20 cellular contexts compared by ENCODE assay signal in genomic region chr11:1276061-1276790, GRCh38. TPM values are rescaled to one million over a fixed set of nuclear protein-coding genes. Genes with fewer than 3 reads are reported as not detected.
DNase-seq lines count a peak whose midpoint lies in the region; FAIRE-seq and TF ChIP-seq lines count a peak whose summit lies in the region.
"Had no signal": no experiment of that assay in that cellular context is flagged by ENCODE, and none has a peak within 500 bp of the region (broad histone marks: within the 10 kb centered on the region; RNA-seq: fewer than 3 reads in every experiment).

No MANE protein-coding gene starts in this region.

- no peak overlapping the region for H2BK15ac ChIP-seq in mesendoderm (replicated peaks; ENCODE audit: low read depth)

- H3K4me2 ChIP-seq in mesendoderm (ENCODE audit: low read length), result no peak overlapping the region

- no peak for FAIRE-seq in kidney (lab: Jason Lieb, UNC)
- FAIRE-seq: GM12878 had no signal

- H3K79me2 ChIP-seq in mesendoderm (ENCODE audit: control insufficient read depth, insufficient read depth, low read length), result no peaks in the 10 kb centered on the region

- intact Hi-C loops in kidney (cut with DNase I) (no loop called here), spleen (cut with DNase I; ENCODE audit: low total_unique reads) (no loop called here)

- H2AK5ac ChIP-seq in mesendoderm (ENCODE audit: low read length), result no peak overlapping the region

- DNase-seq in RWPE1 (ENCODE audit: low spot score) (no peak), dermis microvascular lymphatic vessel endothelial cell (ENCODE audit: low read depth in 2 of 2) (peak; percentile 47 to 83), kidney (peak; percentile 75), spleen (peak; percentile 66), mesendoderm (no peak), mucosa of gallbladder (ENCODE audit: low spot score) (no peak), NCI-H2029 treated with DMSO at 0.1 percent for 48 hours (lab: John Stamatoyannopoulos, UW) (no peak), NCI-H2171 treated with DMSO at 0.1 percent for 48 hours (lab: John Stamatoyannopoulos, UW) (no peak)
- DNase-seq: activated CD4-positive, alpha-beta T cell treated with anti-CD3 and anti-CD28 coated beads for 4 hours; CD4-positive, alpha-beta T cell; DMS53; erythroblast; foreskin melanocyte; NCI-H2107 had no signal

- no peak for TF ChIP-seq POLR2A in spleen (IDR thresholded peaks at IDR 0.05)

- no peak overlapping the region for H2BK120ac ChIP-seq in mesendoderm (ENCODE audit: low read depth, low read length)

- H3K56ac ChIP-seq in mesendoderm (ENCODE audit: low read length), result no peak overlapping the region

- H3K9me3 ChIP-seq in kidney (ENCODE audit: control insufficient read depth in 1 of 2, low read length in 2 of 2) (no peaks in the 10 kb centered on the region), spleen (no peaks in the 10 kb centered on the region)
- H3K9me3 ChIP-seq: breast epithelium, mucosa of descending colon, neutrophil, thyroid gland had no signal

- H3K9ac ChIP-seq in kidney (ENCODE audit: low read length in 2 of 2) (no peak overlapping the region), mesendoderm (ENCODE audit: low read length) (no peak overlapping the region)

- H3K23ac ChIP-seq in mesendoderm (ENCODE audit: low read length), result no peak overlapping the region

- no peak overlapping the region for H3K4ac ChIP-seq in mesendoderm (ENCODE audit: low read depth, low read length)

- CTCF ChIA-PET in RWPE1 (lab: Yijun Ruan, JAX), result interaction anchor here (0.6 kb wide), 1 partner anchor 166 kb away, joined by 3 read pairs; no protein-coding TSS in a partner anchor

- peak overlapping the region; percentile 35 for H3K27ac ChIP-seq in RWPE1
- H3K27ac ChIP-seq in kidney (ENCODE audit: low read depth in 2 of 2, low read length in 2 of 2), result no peak overlapping the region
- H3K27ac ChIP-seq in spleen, result no peak overlapping the region
- no peak overlapping the region for H3K27ac ChIP-seq in mesendoderm (ENCODE audit: low read depth, low read length)
- H3K27ac ChIP-seq: HL-60, neutrophil, thyroid gland had no signal

- H3K4me1 ChIP-seq in kidney (ENCODE audit: control insufficient read depth in 1 of 2, insufficient read depth in 1 of 2, low read depth in 1 of 2, low read length in 2 of 2) (no peaks in the 10 kb centered on the region), spleen (peaks cover 0 to 2% (median 0%) of the 10 kb centered on the region in 6 donors), mesendoderm (ENCODE audit: control insufficient read depth, low read depth, low read length) (peaks cover 2% of the 10 kb centered on the region)
- H3K4me1 ChIP-seq: breast epithelium, thyroid gland had no signal

- H3K79me1 ChIP-seq in mesendoderm (ENCODE audit: low read length), result no peaks in the 10 kb centered on the region

- no peak overlapping the region for H2BK5ac ChIP-seq in mesendoderm (ENCODE audit: low read length)

- H3K36me3 ChIP-seq in kidney (ENCODE audit: control insufficient read depth in 1 of 2, insufficient read depth in 2 of 2, low read length in 2 of 2), result peaks cover 7 to 26% of the 10 kb centered on the region in 2 donors
- peaks cover 0 to 97% (median 68%) of the 10 kb centered on the region in 6 donors for H3K36me3 ChIP-seq in spleen
- no peaks in the 10 kb centered on the region for H3K36me3 ChIP-seq in mesendoderm (ENCODE audit: control insufficient read depth, insufficient read depth, low read length)
- H3K36me3 ChIP-seq: breast epithelium had no signal

- H3K27me3 ChIP-seq in spleen (replicated peaks in 1 of 7), result no peaks in the 10 kb centered on the region
- no peaks in the 10 kb centered on the region for H3K27me3 ChIP-seq in mesendoderm (ENCODE audit: insufficient read depth, low read length, poor library complexity)
- H3K27me3 ChIP-seq: breast epithelium, neutrophil, thyroid gland had no signal

- H4K5ac ChIP-seq in mesendoderm (ENCODE audit: low read length), result no peak overlapping the region

- POLR2A ChIA-PET in RWPE1 (lab: Yijun Ruan, JAX; ENCODE audit: low non-redundant PET), result no interaction called here

- no peak for TF ChIP-seq CTCF in RWPE1 (conservative IDR thresholded peaks at IDR 0.05; ENCODE audit: low read depth)
- TF ChIP-seq CTCF in kidney (IDR thresholded peaks at IDR 0.05; ENCODE audit: borderline replicate concordance, extremely low read depth, insufficient read depth), result no peak
- no peak for TF ChIP-seq CTCF in spleen (IDR thresholded peaks at IDR 0.05 in 8 of 11, conservative IDR thresholded peaks at IDR 0.05 in 3 of 11)

- no peak overlapping the region for H4K8ac ChIP-seq in mesendoderm (ENCODE audit: low read depth, low read length)

- H3K4me3 ChIP-seq in kidney (ENCODE audit: low read length in 2 of 2), result no peak overlapping the region
- no peak overlapping the region for H3K4me3 ChIP-seq in spleen
- no peak overlapping the region for H3K4me3 ChIP-seq in mesendoderm (ENCODE audit: low read length)
- H3K4me3 ChIP-seq: breast epithelium, GM12878, mucosa of descending colon, thyroid gland had no signal

- no peak overlapping the region for H3K18ac ChIP-seq in mesendoderm (ENCODE audit: low read length)

- 89 to 92% (median 89%) methylated on average over 25 to 30 of the region's 30 CpGs for WGBS in spleen, 5 donors
- WGBS in mesendoderm (ENCODE audit: extremely low coverage, insufficient coverage, low lambda C conversion rate), result no CpG with 5 or more reads among the region's 30 CpGs

RNA-seq across cellular contexts. Expression of gene TOLLIP, which starts 33.2 kb away (rescaled TPM):
- total RNA-seq in dermis microvascular lymphatic vessel endothelial cell (16.6 and 34.5 TPM in 2 replicates), kidney (65.5 TPM), spleen (10 to 100 TPM; 44.3 to 67.4 (median 59.8) TPM), mucosa of gallbladder (139 TPM)
- polyA plus RNA-seq in kidney (ENCODE audit: insufficient read depth, low read depth, low replicate concordance) (88.0 TPM), spleen (10 to 100 TPM; 16.1 to 35.8 (median 18.7) TPM)
- polyA plus RNA-seq in mesendoderm (2013, experiment 1 of 2), result 11.2 TPM
- polyA plus RNA-seq in mesendoderm (2013, experiment 2 of 2), result 10.9 TPM

RNA-seq across cellular contexts. Expression of gene MUC5B, which starts 53.4 kb away (rescaled TPM):
- total RNA-seq in dermis microvascular lymphatic vessel endothelial cell, result not detected in 2 replicates
- total RNA-seq in kidney, result 0.38 TPM
- not detected for polyA plus RNA-seq in kidney (ENCODE audit: insufficient read depth, low read depth, low replicate concordance)
- under 1 TPM in 1 of 7 donors, not detected in 6; 0.09 TPM for total RNA-seq in spleen
- under 1 TPM in 2 of 3 donors, not detected in 1; under 0.01 TPM for polyA plus RNA-seq in spleen
- polyA plus RNA-seq in mesendoderm (2013, experiment 1 of 2), result under 0.01 TPM
- polyA plus RNA-seq in mesendoderm (2013, experiment 2 of 2), result under 0.01 TPM
- total RNA-seq in mucosa of gallbladder, result 8,095 TPM
- total RNA-seq: CD4-positive, alpha-beta T cell; thyroid gland had no signal
- polyA plus RNA-seq: GM12878 had no signal

Comparison
In these comparisons a context has a peak if more than half of its experiments do, and no peak if none do; other contexts are left out.
1. DNase-seq: peak in dermis microvascular lymphatic vessel endothelial cell (2 of 2), kidney (single experiment) and spleen (single experiment); none in RWPE1 (single experiment), mesendoderm (single experiment), mucosa of gallbladder (single experiment), NCI-H2029 treated with DMSO at 0.1 percent for 48 hours (single experiment) and NCI-H2171 treated with DMSO at 0.1 percent for 48 hours (single experiment).
2. RNA of gene MUC5B, which starts 53.4 kb away (total RNA-seq): 8,095 TPM in mucosa of gallbladder (single experiment); 0.38 TPM in kidney (single experiment), not detected in dermis microvascular lymphatic vessel endothelial cell and 0.09 TPM in spleen; every median in the first group is over 1,000 times any median in the second.